Comparison of ENCODE assay signal across 18 cellular contexts in genomic region chr1:56799605-56800398, GRCh38. TPM values are rescaled to one million over a fixed set of nuclear protein-coding genes. Genes with fewer than 3 reads are reported as not detected.
DNase-seq lines count a peak whose midpoint lies in the region; ATAC-seq and TF ChIP-seq lines count a peak whose summit lies in the region.
"Had no signal": no experiment of that assay in that cellular context is flagged by ENCODE, and none has a peak within 500 bp of the region (broad histone marks: within the 10 kb centered on the region; RNA-seq: fewer than 3 reads in every experiment).

No MANE protein-coding gene starts in this region.

- intact Hi-C loops in prostate gland (cut with DNase I): no loop called here

- ATAC-seq in HG02623 (IDR thresholded peaks at IDR 0.05; ENCODE audit: unreplicated experiment) (no peak), omental fat pad (ENCODE audit: low FRiP score) (no peak)
- ATAC-seq: HepG2; naive thymus-derived CD4-positive, alpha-beta T cell; stimulated activated naive CD8-positive, alpha-beta T cell treated with anti-CD3 and anti-CD28 coated beads, Interleukin-15, amount 100 ng/mL, for 72 hours had no signal

- H3K4me1 ChIP-seq in prostate gland (replicated peaks): peaks cover 4% of the 10 kb centered on the region

- H3K9me3 ChIP-seq in MG63 (no peaks in the 10 kb centered on the region), prostate gland (no peaks in the 10 kb centered on the region)

- no peak for TF ChIP-seq POLR2A in prostate gland (IDR thresholded peaks at IDR 0.05)

- DNase-seq in AG09309 (ENCODE audit: low read depth): peak; percentile 37
- peak; percentile 78 for DNase-seq in MG63
- DNase-seq in cardiac fibroblast (ENCODE audit: low read depth in 2 of 2): peak; percentile 42 to 50
- peak; percentile 23 for DNase-seq in kidney tubule cell (ENCODE audit: low spot score)
- DNase-seq in omental fat pad (ENCODE audit: low spot score): no peak
- no peak for DNase-seq in prostate gland (ENCODE audit: low spot score)
- DNase-seq in DMS153 treated with DMSO at 0.1 percent for 48 hours (lab: John Stamatoyannopoulos, UW; ENCODE audit: unreplicated experiment): no peak
- DNase-seq: GF-D8; naive thymus-derived CD4-positive, alpha-beta T cell; NCI-H2029 treated with DMSO at 0.1 percent for 48 hours; NCI-H69; stimulated activated CD4-positive, alpha-beta T cell treated with anti-CD3 and anti-CD28 coated beads, Interleukin-15, amount 100 ng/mL, for 24 hours; stimulated activated naive CD8-positive, alpha-beta T cell treated with anti-CD3 and anti-CD28 coated beads, Interleukin-15, amount 100 ng/mL, for 72 hours; SW 1271 had no signal

- H3K27me3 ChIP-seq in MG63 (no peaks in the 10 kb centered on the region), prostate gland (replicated peaks; ENCODE audit: insufficient read depth) (no peaks in the 10 kb centered on the region)

- H3K4me3 ChIP-seq in AG09309 (ENCODE audit: control insufficient read depth, low read depth, low read length) (no peak overlapping the region), MG63 (no peak overlapping the region), cardiac fibroblast (replicated peaks in 1 of 2; ENCODE audit: low read depth in 2 of 2, low read length in 2 of 2) (no peak overlapping the region), prostate gland (no peak overlapping the region)
- H3K4me3 ChIP-seq: lung had no signal

- no peaks in the 10 kb centered on the region for H3K36me3 ChIP-seq in MG63
- H3K36me3 ChIP-seq in prostate gland: no peaks in the 10 kb centered on the region

- 66% methylated on average over 7 of the region's 7 CpGs for WGBS in prostate gland

- no peak for TF ChIP-seq CTCF in AG09309 (IDR thresholded peaks at IDR 0.05; ENCODE audit: control insufficient read depth, insufficient read depth, low read depth, low read length, missing control alignments)
- TF ChIP-seq CTCF in cardiac fibroblast (IDR thresholded peaks at IDR 0.05; ENCODE audit: low read depth, low read length): no peak
- no peak for TF ChIP-seq CTCF in omental fat pad (IDR thresholded peaks at IDR 0.05)
- no peak for TF ChIP-seq CTCF in prostate gland (IDR thresholded peaks at IDR 0.05)

- H3K27ac ChIP-seq in prostate gland: no peak overlapping the region

RNA-seq across cellular contexts. Expression of gene FYB2, which starts 19.4 kb away (rescaled TPM):
- total RNA-seq in MG63 (2014; rRNA removed; shearing (Covaris generic); ENCODE audit: low replicate concordance): not detected in 2 replicates
- total RNA-seq in omental fat pad (not detected), prostate gland (1 to 10 TPM; 7.8 to 8.2 TPM)
- total RNA-seq: naive thymus-derived CD4-positive, alpha-beta T cell; posterior vena cava had no signal

RNA-seq across cellular contexts. Expression of gene C8A, which starts 54.8 kb away (rescaled TPM):
- not detected in 2 replicates for total RNA-seq in MG63 (2014; rRNA removed; shearing (Covaris generic); ENCODE audit: low replicate concordance)
- not detected for total RNA-seq in omental fat pad
- total RNA-seq in prostate gland: not detected
- total RNA-seq: naive thymus-derived CD4-positive, alpha-beta T cell; posterior vena cava had no signal

Comparison
In these comparisons a context has a peak if more than half of its experiments do, and no peak if none do; other contexts are left out.
1. DNase-seq: peak in AG09309 (single experiment), MG63 (single experiment), cardiac fibroblast (2 of 2) and kidney tubule cell (single experiment); none in omental fat pad (single experiment), prostate gland (single experiment) and DMS153 treated with DMSO at 0.1 percent for 48 hours (single experiment).